ENCODE assay signal across 1 cellular context in genomic region chr19:55644191-55644833, GRCh38.
TF ChIP-seq lines count a peak whose summit lies in the region.

No MANE protein-coding gene starts in this region.

TF ChIP-seq in IMR-90, 13 proteins besides CTCF, POLR2A, EP300 and RAD21 (continued from another document):
- TF ChIP-seq CHD1 (IDR thresholded peaks at IDR 0.05; ENCODE audit: low read depth, low read length), result no peak
- no peak for TF ChIP-seq MXI1 (IDR thresholded peaks at IDR 0.05; ENCODE audit: borderline replicate concordance, low read depth, low read length)
- TF ChIP-seq RFX5 (IDR thresholded peaks at IDR 0.05; ENCODE audit: low read depth, low read length), result no peak
- no peak for TF ChIP-seq CEBPB (IDR thresholded peaks at IDR 0.05; ENCODE audit: low read depth, low read length)
TF ChIP-seq in IMR-90: peak in this region for 0.
